ENCODE assay signal across 8 cellular contexts in the genomic region with DNA sequence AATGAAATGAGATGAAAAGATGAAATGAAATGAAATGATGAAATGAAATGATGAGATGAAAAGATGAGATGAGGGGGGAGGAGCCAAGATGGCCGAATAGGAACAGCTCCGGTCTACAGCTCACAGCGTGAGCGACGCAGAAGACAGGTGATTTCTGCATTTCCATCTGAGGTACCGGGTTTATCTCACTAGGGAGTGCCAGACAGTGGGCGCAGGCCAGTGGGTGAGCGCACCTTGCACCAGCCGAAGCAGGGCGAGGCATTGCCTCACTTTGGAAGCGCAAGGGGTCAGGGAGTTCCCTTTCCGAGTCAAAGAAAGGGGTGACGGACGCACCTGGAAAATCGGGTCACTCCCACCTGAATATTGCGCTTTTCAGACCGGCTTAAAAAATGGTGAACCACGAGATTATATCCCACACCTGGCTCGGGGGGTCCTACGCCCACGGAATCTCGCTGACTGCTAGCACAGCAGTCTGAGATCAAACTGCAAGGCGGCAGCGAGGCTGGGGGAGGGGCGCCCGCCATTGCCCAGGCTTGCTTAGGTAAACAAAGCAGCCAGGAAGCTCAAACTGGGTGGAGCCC.
DNase-seq lines count a peak whose midpoint lies in the region; TF ChIP-seq lines count a peak whose summit lies in the region.
"Not testable (repeated sequence)": the region's sequence is repeated elsewhere in the genome, so short reads cannot be mapped to it uniquely, and the experiment has no call there.

No MANE protein-coding gene starts in this region.

- not testable (repeated sequence) for H3K27ac Mint-ChIP-seq in dendritic cell treated with granulocyte-macrophage colony-stimulating factor and Interleukin-4, amounts not matched to agents 40 ng/mL and 50 ng/mL, for 4 days
- H3K27ac Mint-ChIP-seq in nephron progenitor cell = peak overlapping the region; percentile 20

- H3K4me3 ChIP-seq in GM12865 (ENCODE audit: low read depth, low read length) = peak overlapping the region; percentile 18; the same call in 1 of the 2 replicates
- H3K4me3 ChIP-seq in iPS-15b (ENCODE audit: low read depth, low read length) = peak overlapping the region; percentile 50
- peak overlapping the region; percentile 17 to 41 (median 28) for H3K4me3 ChIP-seq in stomach

- peaks cover 20% of the 10 kb centered on the region for H3K9me3 Mint-ChIP-seq in dendritic cell treated with granulocyte-macrophage colony-stimulating factor and Interleukin-4, amounts not matched to agents 40 ng/mL and 50 ng/mL, for 4 days
- H3K9me3 Mint-ChIP-seq in nephron progenitor cell = peaks cover 37% of the 10 kb centered on the region

- H3K27me3 ChIP-seq in iPS-15b (ENCODE audit: control insufficient read depth, insufficient read depth, low read length); stomach: not testable (repeated sequence)

- H3K36me3 Mint-ChIP-seq in dendritic cell treated with granulocyte-macrophage colony-stimulating factor and Interleukin-4, amounts not matched to agents 40 ng/mL and 50 ng/mL, for 4 days (ENCODE audit: low read depth) = peaks cover 25% of the 10 kb centered on the region
- H3K36me3 Mint-ChIP-seq in nephron progenitor cell (ENCODE audit: low read depth) = peaks cover 18% of the 10 kb centered on the region

- H3K4me1 Mint-ChIP-seq in dendritic cell treated with granulocyte-macrophage colony-stimulating factor and Interleukin-4, amounts not matched to agents 40 ng/mL and 50 ng/mL, for 4 days (ENCODE audit: low read depth) = not testable (repeated sequence)
- peaks cover 21% of the 10 kb centered on the region for H3K4me1 Mint-ChIP-seq in nephron progenitor cell

- intact Hi-C loops in dendritic cell treated with granulocyte-macrophage colony-stimulating factor and Interleukin-4, amounts not matched to agents 40 ng/mL and 50 ng/mL, for 4 days (cut with micrococcal nuclease); stomach (cut with DNase I; ENCODE audit: low total_unique reads): not testable (repeated sequence)

- H3K4me3 Mint-ChIP-seq in dendritic cell treated with granulocyte-macrophage colony-stimulating factor and Interleukin-4, amounts not matched to agents 40 ng/mL and 50 ng/mL, for 4 days = peak overlapping the region; percentile 33
- peak overlapping the region; percentile 86 for H3K4me3 Mint-ChIP-seq in nephron progenitor cell

- H3K36me3 ChIP-seq in iPS-15b (ENCODE audit: control insufficient read depth, insufficient read depth, low read length); stomach: not testable (repeated sequence)

- TF ChIP-seq POLR2A in stomach (IDR thresholded peaks at IDR 0.05) = not testable (repeated sequence)

- not testable (repeated sequence) for H3K4me1 ChIP-seq in iPS-15b (ENCODE audit: control insufficient read depth, insufficient read depth, low read length); stomach

- not testable (repeated sequence) for TF ChIP-seq CTCF in GM12865 (IDR thresholded peaks at IDR 0.05; ENCODE audit: insufficient read depth, low read depth, low read length, missing control alignments); nephron progenitor cell (IDR thresholded peaks at IDR 0.05); stomach (IDR thresholded peaks at IDR 0.05)

- H3K27me3 Mint-ChIP-seq in dendritic cell treated with granulocyte-macrophage colony-stimulating factor and Interleukin-4, amounts not matched to agents 40 ng/mL and 50 ng/mL, for 4 days = not testable (repeated sequence)
- H3K27me3 Mint-ChIP-seq in nephron progenitor cell (ENCODE audit: low read depth, poor library complexity) = peaks cover 16% of the 10 kb centered on the region

- H3K9ac ChIP-seq in iPS-15b (ENCODE audit: low read depth, low read length) = peak overlapping the region; percentile 12

- TF ChIP-seq EP300 in stomach (IDR thresholded peaks at IDR 0.05) = not testable (repeated sequence)

- H3K9me3 ChIP-seq in iPS-15b (ENCODE audit: control insufficient read depth, insufficient read depth, low read length); stomach: not testable (repeated sequence)

- not testable (repeated sequence) for DNase-seq in GM12865 (ENCODE audit: low read depth); nephron progenitor cell; stomach
- peak; percentile 13 for DNase-seq in NCI-H82 (lab: John Stamatoyannopoulos, UW)
- peak; percentile 3 for DNase-seq in activated CD4-positive, alpha-beta T cell treated with anti-CD3 and anti-CD28 coated beads for 48 hours
- peak; percentile 3 for DNase-seq in activated naive CD4-positive, alpha-beta T cell treated with Interleukin-2 at 50 U/mL for 16 hours

- not testable (repeated sequence) for H3K27ac ChIP-seq in stomach

- 27 to 53% (median 34%) methylated on average over 15 to 25 of the region's 26 CpGs for WGBS in stomach, 5 donors
